1 cellular context compared by ENCODE assay signal in the genomic region with DNA sequence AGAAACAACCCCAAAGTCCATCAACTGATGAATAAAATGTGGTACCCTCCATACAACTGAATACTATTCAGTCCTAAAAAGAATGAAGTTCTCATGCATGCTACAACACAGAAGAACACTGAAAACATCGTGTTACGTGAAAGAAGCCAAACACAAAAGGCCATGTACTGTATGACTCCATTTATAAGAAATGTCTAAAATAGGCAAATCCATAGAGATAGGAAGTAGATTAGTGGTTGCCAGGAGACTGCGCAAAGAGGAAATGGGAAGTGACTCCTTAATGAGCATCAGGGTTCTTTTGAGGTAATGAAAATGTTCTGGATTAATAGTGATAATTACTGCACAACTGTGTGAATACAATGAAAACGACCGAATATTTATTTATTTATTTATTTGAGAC.
TF ChIP-seq lines count a peak whose summit lies in the region.

No MANE protein-coding gene starts in this region.

TF ChIP-seq in GM12878, 131 proteins besides CTCF, POLR2A, EP300 and RAD21 (continued from another document):
- TF ChIP-seq, protein P1, sequence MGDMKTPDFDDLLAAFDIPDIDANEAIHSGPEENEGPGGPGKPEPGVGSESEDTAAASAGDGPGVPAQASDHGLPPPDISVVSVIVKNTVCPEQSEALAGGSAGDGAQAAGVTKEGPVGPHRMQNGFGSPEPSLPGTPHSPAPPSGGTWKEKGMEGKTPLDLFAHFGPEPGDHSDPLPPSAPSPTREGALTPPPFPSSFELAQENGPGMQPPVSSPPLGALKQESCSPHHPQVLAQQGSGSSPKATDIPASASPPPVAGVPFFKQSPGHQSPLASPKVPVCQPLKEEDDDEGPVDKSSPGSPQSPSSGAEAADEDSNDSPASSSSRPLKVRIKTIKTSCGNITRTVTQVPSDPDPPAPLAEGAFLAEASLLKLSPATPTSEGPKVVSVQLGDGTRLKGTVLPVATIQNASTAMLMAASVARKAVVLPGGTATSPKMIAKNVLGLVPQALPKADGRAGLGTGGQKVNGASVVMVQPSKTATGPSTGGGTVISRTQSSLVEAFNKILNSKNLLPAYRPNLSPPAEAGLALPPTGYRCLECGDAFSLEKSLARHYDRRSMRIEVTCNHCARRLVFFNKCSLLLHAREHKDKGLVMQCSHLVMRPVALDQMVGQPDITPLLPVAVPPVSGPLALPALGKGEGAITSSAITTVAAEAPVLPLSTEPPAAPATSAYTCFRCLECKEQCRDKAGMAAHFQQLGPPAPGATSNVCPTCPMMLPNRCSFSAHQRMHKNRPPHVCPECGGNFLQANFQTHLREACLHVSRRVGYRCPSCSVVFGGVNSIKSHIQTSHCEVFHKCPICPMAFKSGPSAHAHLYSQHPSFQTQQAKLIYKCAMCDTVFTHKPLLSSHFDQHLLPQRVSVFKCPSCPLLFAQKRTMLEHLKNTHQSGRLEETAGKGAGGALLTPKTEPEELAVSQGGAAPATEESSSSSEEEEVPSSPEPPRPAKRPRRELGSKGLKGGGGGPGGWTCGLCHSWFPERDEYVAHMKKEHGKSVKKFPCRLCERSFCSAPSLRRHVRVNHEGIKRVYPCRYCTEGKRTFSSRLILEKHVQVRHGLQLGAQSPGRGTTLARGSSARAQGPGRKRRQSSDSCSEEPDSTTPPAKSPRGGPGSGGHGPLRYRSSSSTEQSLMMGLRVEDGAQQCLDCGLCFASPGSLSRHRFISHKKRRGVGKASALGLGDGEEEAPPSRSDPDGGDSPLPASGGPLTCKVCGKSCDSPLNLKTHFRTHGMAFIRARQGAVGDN (IDR thresholded peaks at IDR 0.05), result no peak
- no peak for TF ChIP-seq RUNX3 (IDR thresholded peaks at IDR 0.05; ENCODE audit: low read length)
- TF ChIP-seq, protein P2, sequence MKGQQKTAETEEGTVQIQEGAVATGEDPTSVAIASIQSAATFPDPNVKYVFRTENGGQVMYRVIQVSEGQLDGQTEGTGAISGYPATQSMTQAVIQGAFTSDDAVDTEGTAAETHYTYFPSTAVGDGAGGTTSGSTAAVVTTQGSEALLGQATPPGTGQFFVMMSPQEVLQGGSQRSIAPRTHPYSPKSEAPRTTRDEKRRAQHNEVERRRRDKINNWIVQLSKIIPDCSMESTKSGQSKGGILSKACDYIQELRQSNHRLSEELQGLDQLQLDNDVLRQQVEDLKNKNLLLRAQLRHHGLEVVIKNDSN (IDR thresholded peaks at IDR 0.05; ENCODE audit: borderline replicate concordance, extremely low read length, insufficient read depth, low read depth, low read length), result no peak
- TF ChIP-seq MXI1 (IDR thresholded peaks at IDR 0.05; ENCODE audit: low read depth, low read length), result no peak
- no peak for TF ChIP-seq MEF2B (IDR thresholded peaks at IDR 0.05; ENCODE audit: partially characterized antibody, poor library complexity, severe bottlenecking)
- no peak for TF ChIP-seq BRCA1 (IDR thresholded peaks at IDR 0.05; ENCODE audit: low read depth, low read length)
- TF ChIP-seq SP1 (IDR thresholded peaks at IDR 0.05; ENCODE audit: low read depth, low read length), result no peak
- no peak for TF ChIP-seq BMI1 (IDR thresholded peaks at IDR 0.05; ENCODE audit: borderline replicate concordance)
- no peak for TF ChIP-seq FOXK2 (IDR thresholded peaks at IDR 0.05)
- no peak for TF ChIP-seq SIN3A (IDR thresholded peaks at IDR 0.05; ENCODE audit: low read depth, low read length)
